ENCODE assay signal across 19 cellular contexts in the genomic region with DNA sequence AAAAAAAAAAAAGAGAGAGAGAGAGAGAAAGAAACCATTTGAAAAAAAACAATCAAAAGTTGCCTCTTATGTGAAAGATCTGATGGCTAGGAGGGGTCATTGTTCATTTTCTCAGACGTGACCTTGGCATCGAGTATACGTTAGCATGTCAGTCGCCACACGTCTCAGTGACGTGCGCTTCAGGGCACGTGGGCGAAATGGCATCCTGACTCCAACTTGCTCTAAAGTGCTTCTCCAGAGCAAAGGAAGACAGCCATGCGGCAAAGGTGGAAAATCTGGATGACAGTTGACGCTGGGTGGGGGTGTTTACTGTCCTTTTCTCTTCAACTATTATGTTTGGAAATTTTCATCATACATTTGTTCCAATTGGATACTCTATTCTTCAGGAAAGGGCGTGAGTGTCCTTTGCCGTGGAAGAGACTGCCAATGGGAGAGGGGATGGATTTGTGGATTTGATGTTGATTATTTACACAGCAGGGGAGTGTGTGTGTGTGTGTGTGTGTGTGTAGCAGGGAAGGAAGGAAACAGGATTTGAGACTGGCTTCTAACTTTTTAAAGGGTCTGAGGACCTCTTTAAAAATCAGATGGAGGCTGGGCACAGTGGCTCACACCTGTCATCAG. TPM values are rescaled to one million over a fixed set of nuclear protein-coding genes. Genes with fewer than 3 reads are reported as not detected.
DNase-seq lines count a peak whose midpoint lies in the region; ATAC-seq lines count a peak whose summit lies in the region.
"Had no signal": no experiment of that assay in that cellular context is flagged by ENCODE, and none has a peak within 500 bp of the region (broad histone marks: within the 10 kb centered on the region; RNA-seq: fewer than 3 reads in every experiment).

No MANE protein-coding gene starts in this region.

- peak overlapping the region; percentile 87 for H3K27ac Mint-ChIP-seq in activated naive CD4-positive, alpha-beta T cell treated with anti-CD3 and anti-CD28 coated beads, Interleukin-2, amount 50 U/mL, for 24 hours
- no peak overlapping the region for H3K27ac Mint-ChIP-seq in activated T-helper 17 cell treated with anti-CD3 and anti-CD28 coated beads, Interleukin-2, amount 50 U/mL, for 72 hours
- H3K27ac Mint-ChIP-seq: activated CD8-positive, alpha-beta T cell treated with anti-CD3 and anti-CD28 coated beads for 36 hours; HFFc6 had no signal

- H3K9me3 Mint-ChIP-seq in activated naive CD4-positive, alpha-beta T cell treated with anti-CD3 and anti-CD28 coated beads, Interleukin-2, amount 50 U/mL, for 24 hours = no peaks in the 10 kb centered on the region
- H3K9me3 Mint-ChIP-seq in activated T-helper 17 cell treated with anti-CD3 and anti-CD28 coated beads, Interleukin-2, amount 50 U/mL, for 72 hours = no peaks in the 10 kb centered on the region
- H3K9me3 Mint-ChIP-seq: activated CD8-positive, alpha-beta T cell treated with anti-CD3 and anti-CD28 coated beads for 36 hours; CD8-positive, alpha-beta memory T cell; HFFc6 had no signal

- no peak for DNase-seq in activated naive CD4-positive, alpha-beta T cell treated with anti-CD3 and anti-CD28 coated beads, Interleukin-2, amount 50 U/mL, for 16 hours
- DNase-seq in left ventricle myocardium superior (no peak), middle frontal gyrus (ENCODE audit: extremely low spot score, low spot score) (no peak), midbrain (lab: John Stamatoyannopoulos, UW) (no peak), hepatic stellate cell (ENCODE audit: low spot score) (no peak)
- DNase-seq in central memory CD4-positive, alpha-beta T cell = no peak
- DNase-seq: activated CD8-positive, alpha-beta T cell treated with anti-CD3 and anti-CD28 coated beads for 36 hours; brain microvascular endothelial cell; CD8-positive, alpha-beta memory T cell; HFFc6; left colon; MM.1S; NCI-H1694 treated with DMSO at 0.1 percent for 48 hours; NCI-H510A; right lobe of liver; SW 1271; testis had no signal

- no peak for ATAC-seq in activated T-helper 17 cell treated with anti-CD3 and anti-CD28 coated beads, Interleukin-2, amount 50 U/mL, for 72 hours (replicated peaks)
- peak; percentile 42 for ATAC-seq in left ventricle myocardium superior
- ATAC-seq: activated CD8-positive, alpha-beta T cell treated with anti-CD3 and anti-CD28 coated beads for 36 hours; left colon; right lobe of liver had no signal

- H3K36me3 Mint-ChIP-seq in activated naive CD4-positive, alpha-beta T cell treated with anti-CD3 and anti-CD28 coated beads, Interleukin-2, amount 50 U/mL, for 24 hours = peaks cover 3% of the 10 kb centered on the region
- no peaks in the 10 kb centered on the region for H3K36me3 Mint-ChIP-seq in activated T-helper 17 cell treated with anti-CD3 and anti-CD28 coated beads, Interleukin-2, amount 50 U/mL, for 72 hours (ENCODE audit: low read depth)

- intact Hi-C loops in left ventricle myocardium superior (cut with micrococcal nuclease) = no loop called here

- H3K4me3 Mint-ChIP-seq in activated naive CD4-positive, alpha-beta T cell treated with anti-CD3 and anti-CD28 coated beads, Interleukin-2, amount 50 U/mL, for 24 hours = peak overlapping the region; percentile 76
- H3K4me3 Mint-ChIP-seq in activated T-helper 17 cell treated with anti-CD3 and anti-CD28 coated beads, Interleukin-2, amount 50 U/mL, for 72 hours = peak overlapping the region; percentile 32
- H3K4me3 Mint-ChIP-seq: activated CD8-positive, alpha-beta T cell treated with anti-CD3 and anti-CD28 coated beads for 36 hours; CD8-positive, alpha-beta memory T cell; HFFc6 had no signal

- no peaks in the 10 kb centered on the region for H3K27me3 Mint-ChIP-seq in activated naive CD4-positive, alpha-beta T cell treated with anti-CD3 and anti-CD28 coated beads, Interleukin-2, amount 50 U/mL, for 24 hours
- no peaks in the 10 kb centered on the region for H3K27me3 Mint-ChIP-seq in activated T-helper 17 cell treated with anti-CD3 and anti-CD28 coated beads, Interleukin-2, amount 50 U/mL, for 72 hours
- H3K27me3 Mint-ChIP-seq: CD8-positive, alpha-beta memory T cell had no signal

- peaks cover 49% of the 10 kb centered on the region for H3K4me1 Mint-ChIP-seq in activated naive CD4-positive, alpha-beta T cell treated with anti-CD3 and anti-CD28 coated beads, Interleukin-2, amount 50 U/mL, for 24 hours
- H3K4me1 Mint-ChIP-seq in activated T-helper 17 cell treated with anti-CD3 and anti-CD28 coated beads, Interleukin-2, amount 50 U/mL, for 72 hours = peaks cover 20% of the 10 kb centered on the region

RNA-seq across cellular contexts. Expression of a gene that starts 25.0 kb away (rescaled TPM):
- total RNA-seq in activated T-helper 17 cell treated with anti-CD3 and anti-CD28 coated beads, Interleukin-2, amount 50 U/mL, for 72 hours = 1 to 10 TPM; 1.9 to 9.9 TPM
- total RNA-seq in left ventricle myocardium superior = 72.1 TPM
